ENCODE assay signal across 11 cellular contexts in genomic region chr11:115920087-115920461, GRCh38.
DNase-seq lines count a peak whose midpoint lies in the region; ATAC-seq and TF ChIP-seq lines count a peak whose summit lies in the region.
"Had no signal": no experiment of that assay in that cellular context is flagged by ENCODE, and none has a peak within 500 bp of the region (broad histone marks: within the 10 kb centered on the region; RNA-seq: fewer than 3 reads in every experiment).

No MANE protein-coding gene starts in this region.

- TF ChIP-seq CTCF in glutamatergic neuron (IDR thresholded peaks at IDR 0.05; ENCODE audit: partially characterized antibody, unreplicated experiment): no peak

- peaks cover 2% of the 10 kb centered on the region for H3K9me3 Mint-ChIP-seq in glutamatergic neuron (ENCODE audit: unreplicated experiment)

- H3K27ac Mint-ChIP-seq in glutamatergic neuron (ENCODE audit: unreplicated experiment): no peak overlapping the region

- ATAC-seq in GM18505 (IDR thresholded peaks at IDR 0.05; ENCODE audit: unreplicated experiment): peak; percentile 8
- peak; percentile 10 for ATAC-seq in GM21529 (IDR thresholded peaks at IDR 0.05; ENCODE audit: unreplicated experiment)
- peak; percentile 21 for ATAC-seq in HG03520 (IDR thresholded peaks at IDR 0.05; ENCODE audit: unreplicated experiment)

- DNase-seq in glomerular visceral epithelial cell (ENCODE audit: extremely low spot score): peak; percentile 67
- no peak for DNase-seq in glutamatergic neuron
- DNase-seq in GM19240 (ENCODE audit: insufficient read length, low spot score): no peak
- DNase-seq in NOMO-1 treated with DMSO at 0.1 percent for 48 hours (lab: John Stamatoyannopoulos, UW; ENCODE audit: unreplicated experiment): no peak
- DNase-seq in LoVo (ENCODE audit: low spot score): no peak
- DNase-seq: left ventricle myocardium inferior, NCI-H1930, posterior cingulate gyrus had no signal

- peaks cover 13% of the 10 kb centered on the region for H3K4me1 Mint-ChIP-seq in glutamatergic neuron (ENCODE audit: low read depth, unreplicated experiment)

- peaks cover 6% of the 10 kb centered on the region for H3K27me3 Mint-ChIP-seq in glutamatergic neuron (ENCODE audit: unreplicated experiment)

- TF ChIP-seq POLR2A in GM18505 (IDR thresholded peaks at IDR 0.05; ENCODE audit: borderline replicate concordance, extremely low read depth, insufficient read depth, insufficient read length): no peak

- no peaks in the 10 kb centered on the region for H3K36me3 Mint-ChIP-seq in glutamatergic neuron (ENCODE audit: unreplicated experiment)

- H3K4me3 Mint-ChIP-seq in glutamatergic neuron (ENCODE audit: unreplicated experiment): no peak overlapping the region
